In the genomic region with DNA sequence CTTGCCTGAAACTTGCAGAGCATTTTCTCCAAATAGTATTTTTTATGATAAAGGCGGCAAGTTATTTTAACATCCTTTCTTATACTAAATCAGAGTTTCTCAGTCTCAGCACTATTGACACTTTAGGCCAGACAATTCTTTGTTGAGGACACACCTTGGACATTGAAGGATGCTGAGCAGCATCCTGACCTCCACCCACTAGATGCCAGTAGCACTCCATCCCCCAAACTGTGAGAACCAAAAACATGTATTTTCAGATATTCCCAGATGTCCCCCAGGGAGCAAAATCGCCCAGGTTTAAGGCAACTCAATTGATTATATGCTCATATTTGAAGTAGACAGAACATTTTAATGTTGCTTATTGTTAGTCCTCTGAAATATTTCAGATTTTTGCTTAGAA, we compare ENCODE assay signal across 30 cellular contexts.
"Had no signal": no experiment of that assay in that cellular context is flagged by ENCODE, and none has a peak within 500 bp of the region (broad histone marks: within the 10 kb centered on the region; RNA-seq: fewer than 3 reads in every experiment).

No MANE protein-coding gene starts in this region.

- ATAC-seq: gastroesophageal sphincter; left colon; pancreas; sciatic nerve; stimulated activated effector memory CD8-positive, alpha-beta T cell treated with anti-CD3 and anti-CD28 coated beads, Interleukin-12 subunit alpha, Interleukin-12 subunit beta, amount 100 ng/mL, for 72 hours had no signal

- H3K4me3 ChIP-seq: ascending aorta, coronary artery, dorsolateral prefrontal cortex, gastroesophageal sphincter, hepatocyte, pancreas, prostate gland, skin epidermis, thoracic aorta had no signal

- H3K27me3 Mint-ChIP-seq: activated CD4-positive, alpha-beta T cell treated with anti-CD3 and anti-CD28 coated beads, Interleukin-2, amount 10 ng/mL, durations not matched to agents 24 days and 14 days; activated naive CD4-positive, alpha-beta T cell treated with anti-CD3 and anti-CD28 coated beads, Interleukin-2, amount 10 ng/mL, durations not matched to agents 7 days and 5 days; activated naive CD8-positive, alpha-beta T cell treated with anti-CD3 and anti-CD28 coated beads, Interleukin-2, amount 10 ng/mL, durations not matched to agents 7 days and 5 days; brain; stimulated activated naive CD8-positive, alpha-beta T cell treated with anti-CD3 and anti-CD28 coated beads, Interleukin-15, Interleukin-2, amounts not matched to agents 100 ng/mL and 50 ng/mL, for 24 hours had no signal

- H3K4me2 ChIP-seq: hepatocyte had no signal

- H3K4me3 Mint-ChIP-seq: activated CD4-positive, alpha-beta memory T cell treated with anti-CD3 and anti-CD28 coated beads for 36 hours; activated CD4-positive, alpha-beta T cell treated with anti-CD3 and anti-CD28 coated beads, Interleukin-2, amount 10 ng/mL, durations not matched to agents 24 days and 14 days; activated naive CD4-positive, alpha-beta T cell treated with anti-CD3 and anti-CD28 coated beads, Interleukin-2, amount 10 ng/mL, durations not matched to agents 7 days and 5 days; activated naive CD8-positive, alpha-beta T cell treated with anti-CD3 and anti-CD28 coated beads, Interleukin-2, amount 10 ng/mL, durations not matched to agents 7 days and 5 days; activated T-helper 1 cell treated with anti-CD3 and anti-CD28 coated beads, Interleukin-12 subunit alpha, Interleukin-12 subunit beta, Interleukin-2, Interleukin-4 antibody, amounts not matched to agents 30 ng/mL and 10 ng/mL and 1 ng/mL, durations not matched to agents 14 hours and 24 hours and 36 hours; brain; nephron; stimulated activated effector memory CD8-positive, alpha-beta T cell treated with anti-CD3 and anti-CD28 coated beads, Interleukin-12 subunit alpha, Interleukin-12 subunit beta, amount 100 ng/mL, for 72 hours; stimulated activated naive CD8-positive, alpha-beta T cell treated with anti-CD3 and anti-CD28 coated beads, Interleukin-15, Interleukin-2, amounts not matched to agents 100 ng/mL and 50 ng/mL, for 24 hours; T-helper 2 cell treated with Interferon-gamma antibody and Interleukin-4, amounts not matched to agents 5 μg/mL and 100 μg/mL, for 36 hours had no signal

- H3K27ac ChIP-seq: ascending aorta, coronary artery, dorsolateral prefrontal cortex, gastroesophageal sphincter, hepatocyte, pancreas, prostate gland, skin epidermis, thoracic aorta had no signal

- H3K36me3 ChIP-seq: pancreas, prostate gland had no signal

- H3K4me1 Mint-ChIP-seq: activated CD4-positive, alpha-beta T cell treated with anti-CD3 and anti-CD28 coated beads, Interleukin-2, amount 10 ng/mL, durations not matched to agents 24 days and 14 days; activated naive CD4-positive, alpha-beta T cell treated with anti-CD3 and anti-CD28 coated beads, Interleukin-2, amount 10 ng/mL, durations not matched to agents 7 days and 5 days; activated naive CD8-positive, alpha-beta T cell treated with anti-CD3 and anti-CD28 coated beads, Interleukin-2, amount 10 ng/mL, durations not matched to agents 7 days and 5 days; brain; nephron; stimulated activated effector memory CD8-positive, alpha-beta T cell treated with anti-CD3 and anti-CD28 coated beads, Interleukin-12 subunit alpha, Interleukin-12 subunit beta, amount 100 ng/mL, for 72 hours had no signal

- H3K4me1 ChIP-seq: ascending aorta, gastroesophageal sphincter, pancreas, prostate gland had no signal

- H3K79me2 ChIP-seq: hepatocyte had no signal

- H3K27ac Mint-ChIP-seq: activated CD4-positive, alpha-beta memory T cell treated with anti-CD3 and anti-CD28 coated beads for 36 hours; activated CD4-positive, alpha-beta T cell treated with anti-CD3 and anti-CD28 coated beads, Interleukin-2, amount 10 ng/mL, durations not matched to agents 24 days and 14 days; activated naive CD4-positive, alpha-beta T cell treated with anti-CD3 and anti-CD28 coated beads, Interleukin-2, amount 10 ng/mL, durations not matched to agents 7 days and 5 days; activated naive CD8-positive, alpha-beta T cell treated with anti-CD3 and anti-CD28 coated beads, Interleukin-2, amount 10 ng/mL, durations not matched to agents 7 days and 5 days; activated T-helper 1 cell treated with anti-CD3 and anti-CD28 coated beads, Interleukin-12 subunit alpha, Interleukin-12 subunit beta, Interleukin-2, Interleukin-4 antibody, amounts not matched to agents 30 ng/mL and 10 ng/mL and 1 ng/mL, durations not matched to agents 14 hours and 24 hours and 36 hours; brain; nephron; stimulated activated effector memory CD8-positive, alpha-beta T cell treated with anti-CD3 and anti-CD28 coated beads, Interleukin-12 subunit alpha, Interleukin-12 subunit beta, amount 100 ng/mL, for 72 hours; stimulated activated naive CD8-positive, alpha-beta T cell treated with anti-CD3 and anti-CD28 coated beads, Interleukin-15, Interleukin-2, amounts not matched to agents 100 ng/mL and 50 ng/mL, for 24 hours; T-helper 2 cell treated with Interferon-gamma antibody and Interleukin-4, amounts not matched to agents 5 μg/mL and 100 μg/mL, for 36 hours had no signal

- DNase-seq: activated CD4-positive, alpha-beta memory T cell treated with anti-CD3 and anti-CD28 coated beads for 36 hours; activated CD4-positive, alpha-beta T cell treated with anti-CD3 and anti-CD28 coated beads, Interleukin-2, amount 10 ng/mL, durations not matched to agents 24 days and 14 days; activated CD4-positive, CD25-positive, alpha-beta regulatory T cell treated with anti-CD3 and anti-CD28 coated beads, Interleukin-2, amount 50 U/mL, for 72 hours; activated CD8-positive, alpha-beta memory T cell treated with anti-CD3 and anti-CD28 coated beads, Interleukin-2, amount 50 U/mL, for 4 hours; activated effector memory CD4-positive, alpha-beta T cell treated with anti-CD3 and anti-CD28 coated beads, Interleukin-2, amount 50 U/mL, for 16 hours; activated naive CD4-positive, alpha-beta T cell treated with anti-CD3 and anti-CD28 coated beads, Interleukin-2, amount 10 ng/mL, durations not matched to agents 7 days and 5 days; activated naive CD8-positive, alpha-beta T cell treated with anti-CD3 and anti-CD28 coated beads, Interleukin-2, amount 10 ng/mL, durations not matched to agents 7 days and 5 days; activated T-cell treated with anti-CD3 and anti-CD28 coated beads, Interleukin-2, amount 50 U/mL, for 1 hour; dorsolateral prefrontal cortex; effector memory CD4-positive, alpha-beta T cell; left colon; mammary epithelial cell; pancreas; retina; stimulated activated CD4-positive, alpha-beta T cell treated with anti-CD3 and anti-CD28 coated beads, Interleukin-4, amount 100 ng/mL, for 24 hours; trophoblast cell had no signal

- H3K27me3 ChIP-seq: ascending aorta, dorsolateral prefrontal cortex, gastroesophageal sphincter, hepatocyte, pancreas had no signal

- H3K9me3 ChIP-seq: gastroesophageal sphincter, pancreas, prostate gland, thoracic aorta had no signal

- H3K36me3 Mint-ChIP-seq: activated naive CD4-positive, alpha-beta T cell treated with anti-CD3 and anti-CD28 coated beads, Interleukin-2, amount 10 ng/mL, durations not matched to agents 7 days and 5 days; activated naive CD8-positive, alpha-beta T cell treated with anti-CD3 and anti-CD28 coated beads, Interleukin-2, amount 10 ng/mL, durations not matched to agents 7 days and 5 days; stimulated activated effector memory CD8-positive, alpha-beta T cell treated with anti-CD3 and anti-CD28 coated beads, Interleukin-12 subunit alpha, Interleukin-12 subunit beta, amount 100 ng/mL, for 72 hours had no signal

- H2AFZ ChIP-seq: hepatocyte had no signal
